In the genomic region with DNA sequence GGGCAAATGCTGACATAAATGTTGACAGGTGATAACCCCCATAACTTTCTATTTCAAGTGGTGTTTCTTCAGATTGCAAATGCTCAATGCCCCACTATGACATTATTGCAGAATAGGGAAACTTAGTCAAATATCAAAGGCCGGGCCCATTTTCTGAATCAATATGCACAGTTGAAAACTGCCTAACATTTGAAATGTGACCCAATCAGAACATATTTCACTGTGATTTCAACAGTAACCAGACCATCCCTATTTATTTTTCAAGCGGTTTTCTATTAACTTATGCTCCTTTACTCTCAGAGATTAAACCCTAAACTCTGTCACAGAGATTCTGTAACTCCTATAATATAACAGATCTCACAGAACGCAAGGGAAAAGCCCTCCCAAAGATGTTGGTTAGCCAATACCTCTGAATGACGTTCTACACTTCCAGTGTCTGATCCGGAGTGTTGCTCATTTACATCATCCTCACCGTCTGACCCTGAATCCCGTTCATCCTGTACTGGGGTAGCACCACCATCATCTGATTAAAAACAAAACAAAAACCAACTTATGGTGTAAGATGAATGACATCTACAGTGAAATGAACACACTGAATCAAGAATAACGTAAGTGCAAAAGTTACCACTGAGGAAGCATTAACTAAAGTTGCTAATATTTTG, we compare ENCODE assay signal across 16 cellular contexts. TPM values are rescaled to one million over a fixed set of nuclear protein-coding genes. Genes with fewer than 3 reads are reported as not detected.
DNase-seq lines count a peak whose midpoint lies in the region; ATAC-seq, FAIRE-seq and TF ChIP-seq lines count a peak whose summit lies in the region.
"Had no signal": no experiment of that assay in that cellular context is flagged by ENCODE, and none has a peak within 500 bp of the region (broad histone marks: within the 10 kb centered on the region; RNA-seq: fewer than 3 reads in every experiment).

No MANE protein-coding gene starts in this region.

- H3K36me3 ChIP-seq in CD4-positive, CD25-positive, alpha-beta regulatory T cell (ENCODE audit: control insufficient read depth, insufficient read depth, low read length): peaks cover 39% of the 10 kb centered on the region

- no peak for DNase-seq in CD4-positive, CD25-positive, alpha-beta regulatory T cell
- no peak for DNase-seq in HFFc6
- no peak for DNase-seq in memory B cell (ENCODE audit: low spot score in 2 of 2)
- DNase-seq in frontal cortex (ENCODE audit: low spot score in 2 of 2): no peak
- DNase-seq in SHP77 (lab: John Stamatoyannopoulos, UW): no peak
- DNase-seq: central memory CD4-positive, alpha-beta T cell; NCI-H2029; NCI-H69; posterior cingulate gyrus; RPMI8226; testis had no signal

- H3K4me3 ChIP-seq in CD4-positive, CD25-positive, alpha-beta regulatory T cell (ENCODE audit: low read depth, low read length): peak overlapping the region; percentile 46
- H3K4me3 ChIP-seq: gastroesophageal sphincter, testis had no signal

- H3K4me1 Mint-ChIP-seq in CD4-positive, CD25-positive, alpha-beta regulatory T cell: peaks cover 31 to 73% (median 44%) of the 10 kb centered on the region in 4 donors
- peaks cover 28% of the 10 kb centered on the region for H3K4me1 Mint-ChIP-seq in HFFc6 (ENCODE audit: low read depth)
- H3K4me1 Mint-ChIP-seq in activated T-helper 17 cell treated with anti-CD3 and anti-CD28 coated beads, Interleukin-2, amount 50 U/mL, for 72 hours: peaks cover 20% of the 10 kb centered on the region
- peaks cover 21% of the 10 kb centered on the region for H3K4me1 Mint-ChIP-seq in memory B cell

- no peak for ATAC-seq in CD4-positive, CD25-positive, alpha-beta regulatory T cell (ENCODE audit: low read depth in 2 of 2)
- peak; percentile 43 for ATAC-seq in activated T-helper 17 cell treated with anti-CD3 and anti-CD28 coated beads, Interleukin-2, amount 50 U/mL, for 72 hours (replicated peaks)
- ATAC-seq in memory B cell (ENCODE audit: low read depth) (no peak), HG02981 (IDR thresholded peaks at IDR 0.05; ENCODE audit: unreplicated experiment) (no peak), HG03521 (IDR thresholded peaks at IDR 0.05; ENCODE audit: unreplicated experiment) (no peak)
- ATAC-seq: gastroesophageal sphincter had no signal

- H3K4me1 ChIP-seq in CD4-positive, CD25-positive, alpha-beta regulatory T cell (ENCODE audit: control insufficient read depth, insufficient read depth, low read length, poor library complexity, severe bottlenecking): peaks cover 38% of the 10 kb centered on the region

- no peak overlapping the region for H3K27ac ChIP-seq in CD4-positive, CD25-positive, alpha-beta regulatory T cell (ENCODE audit: insufficient read depth, low read length, poor library complexity, severe bottlenecking)
- H3K27ac ChIP-seq: BLaER1 treated with 17β-estradiol and CSF1 and Interleukin-3, amounts not matched to agents 10 nM and 100 nM; gastroesophageal sphincter; testis had no signal

- peaks cover 30% of the 10 kb centered on the region for H3K36me3 Mint-ChIP-seq in CD4-positive, CD25-positive, alpha-beta regulatory T cell
- H3K36me3 Mint-ChIP-seq in HFFc6 (ENCODE audit: low read depth): peaks cover 20% of the 10 kb centered on the region; the same call in 1 of the 2 replicates
- peaks cover 62% of the 10 kb centered on the region for H3K36me3 Mint-ChIP-seq in activated T-helper 17 cell treated with anti-CD3 and anti-CD28 coated beads, Interleukin-2, amount 50 U/mL, for 72 hours (ENCODE audit: low read depth)
- H3K36me3 Mint-ChIP-seq in memory B cell: peaks cover 10% of the 10 kb centered on the region

- H3K27ac Mint-ChIP-seq in CD4-positive, CD25-positive, alpha-beta regulatory T cell: peak overlapping the region in 2 of 3 donors; percentile 36 to 47
- H3K27ac Mint-ChIP-seq in HFFc6 (peak overlapping the region; percentile 42; the same call in 1 of the 2 replicates), memory B cell (peak overlapping the region; percentile 58)
- peak overlapping the region; percentile 76 for H3K27ac Mint-ChIP-seq in activated T-helper 17 cell treated with anti-CD3 and anti-CD28 coated beads, Interleukin-2, amount 50 U/mL, for 72 hours

- no peaks in the 10 kb centered on the region for H3K9me3 ChIP-seq in CD4-positive, CD25-positive, alpha-beta regulatory T cell (ENCODE audit: control insufficient read depth in 2 of 2, low read length in 2 of 2)
- H3K9me3 ChIP-seq: gastroesophageal sphincter, testis had no signal

- peaks cover 0 to 2% (median 0%) of the 10 kb centered on the region in 7 donors for H3K9me3 Mint-ChIP-seq in CD4-positive, CD25-positive, alpha-beta regulatory T cell
- H3K9me3 Mint-ChIP-seq in HFFc6: no peaks in the 10 kb centered on the region
- no peaks in the 10 kb centered on the region for H3K9me3 Mint-ChIP-seq in activated T-helper 17 cell treated with anti-CD3 and anti-CD28 coated beads, Interleukin-2, amount 50 U/mL, for 72 hours
- H3K9me3 Mint-ChIP-seq in memory B cell: no peaks in the 10 kb centered on the region

- no peak for FAIRE-seq in frontal cortex (lab: Jason Lieb, UNC)

- TF ChIP-seq CTCF in HFFc6 (IDR thresholded peaks at IDR 0.05): no peak

- no peaks in the 10 kb centered on the region for H3K27me3 ChIP-seq in CD4-positive, CD25-positive, alpha-beta regulatory T cell (ENCODE audit: control insufficient read depth, insufficient read depth, low read length)
- H3K27me3 ChIP-seq: BLaER1 treated with 17β-estradiol and CSF1 and Interleukin-3, amounts not matched to agents 10 nM and 100 nM; gastroesophageal sphincter; testis had no signal

- no peaks in the 10 kb centered on the region for H3K27me3 Mint-ChIP-seq in CD4-positive, CD25-positive, alpha-beta regulatory T cell
- no peaks in the 10 kb centered on the region for H3K27me3 Mint-ChIP-seq in HFFc6 (ENCODE audit: insufficient read depth)
- H3K27me3 Mint-ChIP-seq in activated T-helper 17 cell treated with anti-CD3 and anti-CD28 coated beads, Interleukin-2, amount 50 U/mL, for 72 hours: no peaks in the 10 kb centered on the region
- no peaks in the 10 kb centered on the region for H3K27me3 Mint-ChIP-seq in memory B cell

- H3K4me3 Mint-ChIP-seq in CD4-positive, CD25-positive, alpha-beta regulatory T cell: peak overlapping the region; percentile 55 to 76 (median 62)
- no peak overlapping the region for H3K4me3 Mint-ChIP-seq in HFFc6
- peak overlapping the region; percentile 94 for H3K4me3 Mint-ChIP-seq in activated T-helper 17 cell treated with anti-CD3 and anti-CD28 coated beads, Interleukin-2, amount 50 U/mL, for 72 hours
- H3K4me3 Mint-ChIP-seq in memory B cell: peak overlapping the region; percentile 11

RNA-seq across cellular contexts. Expression of a gene that starts 2.9 kb away (rescaled TPM):
- 39.6 TPM for total RNA-seq in CD4-positive, CD25-positive, alpha-beta regulatory T cell
- 10 to 100 TPM; 15.4 to 20.4 (median 18.7) TPM for polyA plus RNA-seq in CD4-positive, CD25-positive, alpha-beta regulatory T cell
- total RNA-seq in HFFc6 (2021; fragmentation: NEBNext Ultra II Directional; extraction: Animal tissue kit (Norgen Biotek cat#: 25700)): 10 to 100 TPM; 34.7 to 44.6 (median 38.3) TPM
- total RNA-seq in activated T-helper 17 cell treated with anti-CD3 and anti-CD28 coated beads, Interleukin-2, amount 50 U/mL, for 72 hours: 10 to 100 TPM; 33.3 to 43.8 TPM
- total RNA-seq in frontal cortex: 37.9 TPM

RNA-seq across cellular contexts. Expression of a gene that starts 12.1 kb away (rescaled TPM):
- not detected for total RNA-seq in CD4-positive, CD25-positive, alpha-beta regulatory T cell
- under 1 TPM in 1 of 4 donors, not detected in 3; 0.12 TPM for polyA plus RNA-seq in CD4-positive, CD25-positive, alpha-beta regulatory T cell
- total RNA-seq in HFFc6 (2021; fragmentation: NEBNext Ultra II Directional; extraction: Animal tissue kit (Norgen Biotek cat#: 25700)): 1 to 10 TPM in 2 of 6 experiments, under 1 TPM in 4; 0.74 to 1.3 (median 0.98) TPM
- total RNA-seq in activated T-helper 17 cell treated with anti-CD3 and anti-CD28 coated beads, Interleukin-2, amount 50 U/mL, for 72 hours: under 1 TPM; 0.16 to 0.19 TPM
- under 0.01 TPM for total RNA-seq in frontal cortex
